ENCODE assay signal across 12 cellular contexts in the genomic region with DNA sequence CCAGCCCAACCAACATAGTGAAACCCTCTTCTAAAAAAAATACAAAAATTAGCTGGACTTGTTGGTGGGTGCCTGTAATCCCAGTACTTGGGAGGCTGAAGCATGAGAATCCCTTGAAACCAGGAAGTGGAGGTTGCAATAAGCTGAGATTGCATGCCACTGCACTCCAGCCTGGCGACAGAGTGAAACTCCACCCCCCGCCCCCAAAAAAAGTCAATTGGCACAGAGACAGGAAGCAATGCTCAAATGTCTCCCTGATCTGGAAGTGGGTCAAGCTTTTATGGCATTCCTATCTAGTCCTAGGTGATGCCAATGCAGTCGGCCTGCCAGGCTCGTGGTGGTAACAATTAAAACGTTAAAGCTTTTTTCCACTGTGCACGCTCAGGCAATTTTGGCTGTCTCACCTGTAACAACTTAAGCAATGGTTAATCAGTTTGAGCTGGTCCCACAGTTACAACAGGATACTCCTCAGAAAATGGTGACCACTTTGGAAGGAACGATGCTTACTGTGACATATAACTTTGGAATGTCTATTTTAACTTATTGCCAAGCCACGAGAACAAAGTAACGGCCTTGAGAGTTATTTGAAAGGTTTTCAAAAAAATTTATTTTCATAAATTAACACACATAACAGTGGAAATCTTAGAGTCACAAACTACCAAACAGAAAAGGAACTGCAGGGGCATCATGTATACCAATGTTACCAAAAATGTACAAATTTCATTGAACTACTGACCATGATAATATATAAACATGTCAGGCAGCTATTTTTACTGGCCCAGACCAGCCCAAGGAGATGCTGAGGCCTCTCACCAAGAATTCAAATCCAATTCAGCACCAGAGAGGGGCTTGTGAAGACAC. TPM values are rescaled to one million over a fixed set of nuclear protein-coding genes. Genes with fewer than 3 reads are reported as not detected.
DNase-seq lines count a peak whose midpoint lies in the region; ATAC-seq and TF ChIP-seq lines count a peak whose summit lies in the region.
"Had no signal": no experiment of that assay in that cellular context is flagged by ENCODE, and none has a peak within 500 bp of the region (broad histone marks: within the 10 kb centered on the region; RNA-seq: fewer than 3 reads in every experiment).

No MANE protein-coding gene starts in this region.

- peaks cover 16 to 51% of the 10 kb centered on the region in 2 donors for H3K4me1 ChIP-seq in thoracic aorta (ENCODE audit: control insufficient read depth in 1 of 2, low read depth in 2 of 2)

- peak; percentile 68 for DNase-seq in HFFc6
- peak; percentile 25 for DNase-seq in amniotic stem cell (lab: John Stamatoyannopoulos, UW)
- DNase-seq in glomerular visceral epithelial cell (ENCODE audit: extremely low spot score), result peak; percentile 36
- no peak for DNase-seq in thoracic aorta (ENCODE audit: low spot score)
- DNase-seq in stimulated activated CD8-positive, alpha-beta memory T cell treated with anti-CD3 and anti-CD28 coated beads, Interleukin-4, amount 100 ng/mL, for 48 hours, result no peak
- DNase-seq in NCI-H2029 (lab: John Stamatoyannopoulos, UW), result no peak
- DNase-seq: activated effector memory CD4-positive, alpha-beta T cell treated with Interleukin-2 at 50 U/mL for 16 hours; GDM1; Kasumi-1; WERI-Rb-1 had no signal

- ATAC-seq in thoracic aorta (ENCODE audit: insufficient number of reproducible peaks, low FRiP score, low read depth) (no peak), GM21619 (IDR thresholded peaks at IDR 0.05; ENCODE audit: unreplicated experiment) (no peak)

- peaks cover 50% of the 10 kb centered on the region for H3K36me3 Mint-ChIP-seq in HFFc6 (ENCODE audit: low read depth)

- peaks cover 4% of the 10 kb centered on the region for H3K36me3 ChIP-seq in thoracic aorta

- peaks cover 53% of the 10 kb centered on the region for H3K4me1 Mint-ChIP-seq in HFFc6 (ENCODE audit: low read depth)

- TF ChIP-seq CTCF in HFFc6 (IDR thresholded peaks at IDR 0.05) (no peak), thoracic aorta (IDR thresholded peaks at IDR 0.05) (no peak)

- no peaks in the 10 kb centered on the region; the same call in 1 of the 2 replicates for H3K9me3 Mint-ChIP-seq in HFFc6
- H3K9me3 Mint-ChIP-seq: memory B cell had no signal

- H3K4me3 Mint-ChIP-seq in HFFc6, result peak overlapping the region; percentile 53
- H3K4me3 Mint-ChIP-seq: memory B cell had no signal

- peak overlapping the region; percentile 83 for H3K27ac Mint-ChIP-seq in HFFc6

- H3K4me3 ChIP-seq in thoracic aorta, result no peak overlapping the region

- H3K27me3 ChIP-seq in thoracic aorta (replicated peaks; ENCODE audit: insufficient read depth), result no peaks in the 10 kb centered on the region

- H3K9me3 ChIP-seq in thoracic aorta, result no peaks in the 10 kb centered on the region

- H3K27ac ChIP-seq in thoracic aorta, result peak overlapping the region; percentile 64 to 67
- H3K27ac ChIP-seq: WERI-Rb-1 had no signal

- H3K27me3 Mint-ChIP-seq in HFFc6 (ENCODE audit: insufficient read depth), result peaks cover 1% of the 10 kb centered on the region; the same call in 1 of the 2 replicates
- H3K27me3 Mint-ChIP-seq: memory B cell had no signal

RNA-seq across cellular contexts. Expression of a gene that starts 19.0 kb away (rescaled TPM):
- total RNA-seq in HFFc6 (2021; fragmentation: NEBNext Ultra II Directional; extraction: Animal tissue kit (Norgen Biotek cat#: 25700)), result 10 to 100 TPM; 38.4 to 47.3 (median 43.3) TPM
- total RNA-seq in thoracic aorta, result 10 to 100 TPM; 41.4 to 54.9 TPM

Comparison
In these comparisons a context has a peak if more than half of its experiments do, and no peak if none do; other contexts are left out.
1. DNase-seq: peak in HFFc6 (single experiment), amniotic stem cell (single experiment) and glomerular visceral epithelial cell (single experiment); none in thoracic aorta (single experiment), stimulated activated CD8-positive, alpha-beta memory T cell treated with anti-CD3 and anti-CD28 coated beads, Interleukin-4, amount 100 ng/mL, for 48 hours (single experiment) and NCI-H2029 (single experiment).